ENCODE assay signal across 11 cellular contexts in genomic region chr12:111411187-111411764, GRCh38. TPM values are rescaled to one million over a fixed set of nuclear protein-coding genes. Genes with fewer than 3 reads are reported as not detected.
DNase-seq lines count a peak whose midpoint lies in the region; ATAC-seq, FAIRE-seq and TF ChIP-seq lines count a peak whose summit lies in the region.
"Had no signal": no experiment of that assay in that cellular context is flagged by ENCODE, and none has a peak within 500 bp of the region (broad histone marks: within the 10 kb centered on the region; RNA-seq: fewer than 3 reads in every experiment).

No MANE protein-coding gene starts in this region.

- H3K27ac ChIP-seq in heart right ventricle = peak overlapping the region; percentile 83 to 100 (median 98)
- peak overlapping the region; percentile 75 for H3K27ac ChIP-seq in astrocyte (ENCODE audit: low read depth, low read length)
- peak overlapping the region; percentile 89 for H3K27ac ChIP-seq in mesendoderm (ENCODE audit: low read depth, low read length)
- H3K27ac ChIP-seq in vagina = peak overlapping the region; percentile 53
- H3K27ac ChIP-seq: C4-2B had no signal

- DNase-seq in heart right ventricle (no peak), left cardiac atrium (no peak), astrocyte (ENCODE audit: low read depth) (no peak), mesendoderm (no peak), vagina (ENCODE audit: extremely low spot score in 2 of 2) (no peak), DMS153 treated with DMSO at 0.1 percent for 48 hours (lab: John Stamatoyannopoulos, UW; ENCODE audit: unreplicated experiment) (no peak), amygdala (lab: John Stamatoyannopoulos, UW) (no peak)
- DNase-seq: activated gamma-delta T cell; stimulated activated CD4-positive, alpha-beta T cell treated with anti-CD3 and anti-CD28 coated beads, Interleukin-4, amount 100 ng/mL, for 24 hours had no signal

- H3K9me3 Mint-ChIP-seq in astrocyte (ENCODE audit: unreplicated experiment) = no peaks in the 10 kb centered on the region

- TF ChIP-seq CTCF in heart right ventricle (IDR thresholded peaks at IDR 0.05) = no peak
- no peak for TF ChIP-seq CTCF in astrocyte (IDR thresholded peaks at IDR 0.05; ENCODE audit: insufficient read depth, low read depth, low read length)
- TF ChIP-seq CTCF in vagina (IDR thresholded peaks at IDR 0.05) = no peak

- H3K36me3 ChIP-seq in heart right ventricle (peaks cover 0 to 16% (median 2%) of the 10 kb centered on the region in 9 donors), astrocyte (ENCODE audit: insufficient read depth, low read length) (no peaks in the 10 kb centered on the region), mesendoderm (ENCODE audit: control insufficient read depth, insufficient read depth, low read length) (no peaks in the 10 kb centered on the region), vagina (no peaks in the 10 kb centered on the region)

- H4K8ac ChIP-seq in mesendoderm (ENCODE audit: low read depth, low read length) = peak overlapping the region; percentile 17

- peak overlapping the region; percentile 16 for H2BK120ac ChIP-seq in mesendoderm (ENCODE audit: low read depth, low read length)

- H2AFZ ChIP-seq in astrocyte (ENCODE audit: low read depth, low read length) = no peak overlapping the region

- H3K27ac Mint-ChIP-seq in astrocyte (ENCODE audit: unreplicated experiment) = no peak overlapping the region

- H3K56ac ChIP-seq in mesendoderm (ENCODE audit: low read length) = peak overlapping the region; percentile 46

- H3K4me3 Mint-ChIP-seq in astrocyte (ENCODE audit: unreplicated experiment) = no peak overlapping the region

- peaks cover 39% of the 10 kb centered on the region for H3K4me1 Mint-ChIP-seq in astrocyte (ENCODE audit: low read depth, unreplicated experiment)

- H3K4me3 ChIP-seq in heart right ventricle (peak overlapping the region in 1 of 10 donors; percentile 3), astrocyte (ENCODE audit: insufficient read depth, low read depth, low read length) (no peak overlapping the region), mesendoderm (ENCODE audit: low read length) (no peak overlapping the region), vagina (no peak overlapping the region)

- H3K18ac ChIP-seq in mesendoderm (ENCODE audit: low read length) = peak overlapping the region; percentile 51

- no peak for ATAC-seq in heart right ventricle
- ATAC-seq in left cardiac atrium = no peak
- ATAC-seq in HG03039 (IDR thresholded peaks at IDR 0.05; ENCODE audit: unreplicated experiment) = no peak

- peak overlapping the region; percentile 91 for H3K9ac ChIP-seq in astrocyte (ENCODE audit: low read length)
- peak overlapping the region; percentile 44 for H3K9ac ChIP-seq in mesendoderm (ENCODE audit: low read length)

- H3K4ac ChIP-seq in mesendoderm (ENCODE audit: low read depth, low read length) = no peak overlapping the region

- WGBS in heart right ventricle, 2 donors = 72 to 73% methylated on average over 8 of the region's 8 CpGs
- WGBS in mesendoderm (ENCODE audit: extremely low coverage, insufficient coverage, low lambda C conversion rate) = no CpG with 5 or more reads among the region's 8 CpGs

- no peak for FAIRE-seq in astrocyte (lab: Jason Lieb, UNC)

- TF ChIP-seq POLR2A in vagina (IDR thresholded peaks at IDR 0.05) = no peak

- H3K4me2 ChIP-seq in astrocyte (ENCODE audit: low read length) (peak overlapping the region; percentile 93), mesendoderm (ENCODE audit: low read length) (no peak overlapping the region)

- H2BK5ac ChIP-seq in mesendoderm (ENCODE audit: low read length) = peak overlapping the region; percentile 88

- no peak overlapping the region for H3K23ac ChIP-seq in mesendoderm (ENCODE audit: low read length)

- H3K9me3 ChIP-seq in heart right ventricle = no peaks in the 10 kb centered on the region
- H3K9me3 ChIP-seq in astrocyte (ENCODE audit: insufficient read depth, low read depth, low read length) = no peaks in the 10 kb centered on the region
- H3K9me3 ChIP-seq in vagina = no peaks in the 10 kb centered on the region

- peaks cover 98% of the 10 kb centered on the region for H3K79me2 ChIP-seq in astrocyte (ENCODE audit: insufficient read depth, low read length)
- H3K79me2 ChIP-seq in mesendoderm (ENCODE audit: control insufficient read depth, insufficient read depth, low read length) = peaks cover 82% of the 10 kb centered on the region

- no peak overlapping the region for H4K5ac ChIP-seq in mesendoderm (ENCODE audit: low read length)

- peaks cover 60 to 97% (median 87%) of the 10 kb centered on the region in 9 donors for H3K4me1 ChIP-seq in heart right ventricle
- peaks cover 67% of the 10 kb centered on the region for H3K4me1 ChIP-seq in astrocyte (ENCODE audit: insufficient read depth, low read length)
- H3K4me1 ChIP-seq in mesendoderm (ENCODE audit: control insufficient read depth, low read depth, low read length) = peaks cover 41% of the 10 kb centered on the region
- H3K4me1 ChIP-seq in vagina = peaks cover 77% of the 10 kb centered on the region

- no peaks in the 10 kb centered on the region for H3K27me3 Mint-ChIP-seq in astrocyte (ENCODE audit: low read depth, unreplicated experiment)

- no peak overlapping the region for H2BK15ac ChIP-seq in mesendoderm (replicated peaks; ENCODE audit: low read depth)

- peaks cover 52% of the 10 kb centered on the region for H4K20me1 ChIP-seq in astrocyte (ENCODE audit: insufficient read depth, low read length)

- peak overlapping the region; percentile 57 for H2AK5ac ChIP-seq in mesendoderm (ENCODE audit: low read length)

- peaks cover 1% of the 10 kb centered on the region for H3K36me3 Mint-ChIP-seq in astrocyte (ENCODE audit: low read depth, unreplicated experiment)

- intact Hi-C loops in heart right ventricle (cut with DNase I) (loop anchor here in 2 of 10 donors (2.0 kb wide), 1 partner anchor 14 kb away; no protein-coding TSS in a partner anchor), left cardiac atrium (cut with DNase I) (no loop called here), vagina (cut with DNase I) (no loop called here)

- H3K27me3 ChIP-seq in heart right ventricle = no peaks in the 10 kb centered on the region
- H3K27me3 ChIP-seq in astrocyte (ENCODE audit: insufficient read depth, low read length) = no peaks in the 10 kb centered on the region
- no peaks in the 10 kb centered on the region for H3K27me3 ChIP-seq in mesendoderm (ENCODE audit: insufficient read depth, low read length, poor library complexity)
- no peaks in the 10 kb centered on the region for H3K27me3 ChIP-seq in vagina

- peaks cover 32% of the 10 kb centered on the region for H3K79me1 ChIP-seq in mesendoderm (ENCODE audit: low read length)

RNA-seq across cellular contexts. Expression of gene SH2B3, which starts 5.6 kb away (rescaled TPM):
- 10 to 100 TPM; 29.8 to 61.4 (median 39.0) TPM for total RNA-seq in heart right ventricle
- 10 to 100 TPM in 1 of 2 donors, 1 to 10 TPM in 1; 9.9 to 11.5 TPM for polyA plus RNA-seq in heart right ventricle
- 10 to 100 TPM; 27.1 to 39.6 TPM for total RNA-seq in left cardiac atrium
- total RNA-seq in astrocyte = 23.6 and 26.1 TPM in 2 replicates
- polyA plus RNA-seq in mesendoderm (2013, experiment 1 of 2) = 21.1 TPM
- polyA plus RNA-seq in mesendoderm (2013, experiment 2 of 2) = 21.3 TPM
- total RNA-seq in vagina = 24.1 TPM

RNA-seq across cellular contexts. Expression of gene PHETA1, which starts 42.4 kb away (rescaled TPM):
- 10 to 100 TPM; 11.9 to 41.6 (median 18.6) TPM for total RNA-seq in heart right ventricle
- 10 to 100 TPM; 16.9 to 24.1 TPM for polyA plus RNA-seq in heart right ventricle
- 1 to 10 TPM; 7.8 to 8.8 TPM for total RNA-seq in left cardiac atrium
- 14.3 and 14.9 TPM in 2 replicates for total RNA-seq in astrocyte
- polyA plus RNA-seq in mesendoderm (2013, experiment 1 of 2) = 4.4 TPM
- polyA plus RNA-seq in mesendoderm (2013, experiment 2 of 2) = 4.3 TPM
- total RNA-seq in vagina = 5.6 TPM
